In the genomic region with DNA sequence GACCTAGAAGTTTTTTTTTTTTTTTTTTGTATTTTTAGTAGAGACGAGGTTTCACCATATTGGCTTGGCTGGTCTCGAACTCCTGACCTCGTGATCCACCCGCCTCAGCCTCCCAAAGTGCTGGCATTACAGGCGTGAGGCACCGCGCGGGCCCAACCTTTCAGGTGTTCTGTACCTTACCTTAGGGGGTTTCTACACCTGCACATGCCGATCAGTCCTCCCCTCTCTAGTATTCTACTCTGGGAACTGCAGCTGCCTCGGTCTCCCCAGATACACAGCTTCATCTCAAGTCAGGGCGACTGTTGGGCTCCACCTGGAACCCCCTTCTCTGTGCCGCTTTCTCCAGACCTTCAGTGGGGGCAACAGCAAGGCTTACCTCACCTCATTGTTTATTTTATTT, we compare ENCODE assay signal across 20 cellular contexts.
DNase-seq lines count a peak whose midpoint lies in the region; ATAC-seq and TF ChIP-seq lines count a peak whose summit lies in the region.
"Had no signal": no experiment of that assay in that cellular context is flagged by ENCODE, and none has a peak within 500 bp of the region (broad histone marks: within the 10 kb centered on the region; RNA-seq: fewer than 3 reads in every experiment).

No MANE protein-coding gene starts in this region.

- CTCF ChIA-PET in RWPE1 (lab: Yijun Ruan, JAX), result interaction anchor here (0.6 kb wide), 1 partner anchor 163 kb away, joined by 5 read pairs; no protein-coding TSS in a partner anchor

- H3K4me1 Mint-ChIP-seq in CD14-positive monocyte, result no peaks in the 10 kb centered on the region
- no peaks in the 10 kb centered on the region for H3K4me1 Mint-ChIP-seq in T-helper 17 cell
- H3K4me1 Mint-ChIP-seq: B cell; CD4-positive, CD25-positive, alpha-beta regulatory T cell; CD8-positive, alpha-beta memory T cell had no signal

- TF ChIP-seq POLR2A in esophagus squamous epithelium (IDR thresholded peaks at IDR 0.05), result no peak
- TF ChIP-seq POLR2A in stomach (IDR thresholded peaks at IDR 0.05), result no peak

- POLR2A ChIA-PET in RWPE1 (lab: Yijun Ruan, JAX; ENCODE audit: low non-redundant PET), result no interaction called here

- H3K27me3 ChIP-seq in esophagus squamous epithelium (no peaks in the 10 kb centered on the region), psoas muscle (ENCODE audit: insufficient read depth in 3 of 3, low read length in 2 of 3) (no peaks in the 10 kb centered on the region), stomach (no peaks in the 10 kb centered on the region)
- H3K27me3 ChIP-seq: BLaER1 treated with 17β-estradiol and CSF1 and Interleukin-3, amounts not matched to agents 10 nM and 100 nM had no signal

- TF ChIP-seq EP300 in stomach (IDR thresholded peaks at IDR 0.05), result no peak

- no peak overlapping the region for H3K27ac Mint-ChIP-seq in CD14-positive monocyte
- H3K27ac Mint-ChIP-seq in T-helper 17 cell, result no peak overlapping the region
- H3K27ac Mint-ChIP-seq: B cell; CD8-positive, alpha-beta memory T cell; H9 had no signal

- peaks cover 3 to 5% (median 3%) of the 10 kb centered on the region in 3 donors for H3K27me3 Mint-ChIP-seq in CD14-positive monocyte (ENCODE audit: low read depth in 3 of 3)
- H3K27me3 Mint-ChIP-seq in T-helper 17 cell, result peaks cover 13% of the 10 kb centered on the region

- H3K36me3 Mint-ChIP-seq in CD14-positive monocyte, result no peaks in the 10 kb centered on the region
- H3K36me3 Mint-ChIP-seq in T-helper 17 cell (ENCODE audit: low read depth), result no peaks in the 10 kb centered on the region
- H3K36me3 Mint-ChIP-seq: CD4-positive, CD25-positive, alpha-beta regulatory T cell had no signal

- H3K9me3 ChIP-seq in esophagus squamous epithelium, result no peaks in the 10 kb centered on the region
- H3K9me3 ChIP-seq in psoas muscle, result no peaks in the 10 kb centered on the region
- no peaks in the 10 kb centered on the region for H3K9me3 ChIP-seq in stomach
- no peaks in the 10 kb centered on the region for H3K9me3 ChIP-seq in T-helper 17 cell (ENCODE audit: control insufficient read depth, low read length, poor library complexity, severe bottlenecking)

- no peak for ATAC-seq in psoas muscle
- ATAC-seq in T-helper 17 cell, result no peak
- ATAC-seq: GM12878, HepG2 had no signal

- no peaks in the 10 kb centered on the region for H3K36me3 ChIP-seq in esophagus squamous epithelium
- H3K36me3 ChIP-seq in psoas muscle (ENCODE audit: insufficient read depth in 1 of 2, low read depth in 1 of 2), result peaks cover 0 to 16% of the 10 kb centered on the region in 2 donors
- no peaks in the 10 kb centered on the region for H3K36me3 ChIP-seq in stomach
- H3K36me3 ChIP-seq: BLaER1 treated with 17β-estradiol and CSF1 and Interleukin-3, amounts not matched to agents 10 nM and 100 nM had no signal

- TF ChIP-seq CTCF in RWPE1 (conservative IDR thresholded peaks at IDR 0.05; ENCODE audit: low read depth) (no peak), esophagus squamous epithelium (IDR thresholded peaks at IDR 0.05) (no peak), psoas muscle (IDR thresholded peaks at IDR 0.05) (no peak), stomach (IDR thresholded peaks at IDR 0.05) (no peak), CD14-positive monocyte (IDR thresholded peaks at IDR 0.05) (no peak)

- DNase-seq in RWPE1 (ENCODE audit: low spot score), result no peak
- no peak for DNase-seq in esophagus squamous epithelium (lab: John Stamatoyannopoulos, UW)
- no peak for DNase-seq in psoas muscle
- DNase-seq in stomach, result peak; percentile 9
- DNase-seq in cerebellum (ENCODE audit: low spot score), result no peak
- DNase-seq in CD14-positive monocyte (ENCODE audit: low spot score), result no peak
- DNase-seq in T-helper 17 cell, result no peak
- DNase-seq in kidney glomerular epithelial cell (lab: John Stamatoyannopoulos, UW), result no peak
- DNase-seq: 8988T; CD4-positive, CD25-positive, alpha-beta regulatory T cell; CD8-positive, alpha-beta memory T cell; COR-L47; DMS 273 treated with DMSO at 0.1 percent for 48 hours; DND-41; EL; H9 had no signal

- WGBS in esophagus squamous epithelium, 2 donors, result 82 to 91% methylated on average over 12 of the region's 12 CpGs
- 90 to 96% (median 95%) methylated on average over 12 of the region's 12 CpGs for WGBS in psoas muscle, 3 donors
- 94 to 98% (median 95%) methylated on average over 12 of the region's 12 CpGs for WGBS in stomach, 5 donors

- intact Hi-C loops in esophagus squamous epithelium (cut with DNase I) (no loop called here), psoas muscle (cut with DNase I) (no loop called here), stomach (cut with DNase I; ENCODE audit: low total_unique reads) (no loop called here), CD14-positive monocyte (cut with micrococcal nuclease) (no loop called here)

- H3K27ac ChIP-seq in RWPE1, result peak overlapping the region; percentile 95
- H3K27ac ChIP-seq in esophagus squamous epithelium, result peak overlapping the region; percentile 78 to 87 (median 83)
- peak overlapping the region; percentile 85 for H3K27ac ChIP-seq in psoas muscle
- peak overlapping the region in 1 of 5 donors; percentile 18 for H3K27ac ChIP-seq in stomach
- H3K27ac ChIP-seq: BLaER1 treated with 17β-estradiol and CSF1 and Interleukin-3, amounts not matched to agents 10 nM and 100 nM had no signal

- peaks cover 15 to 52% (median 21%) of the 10 kb centered on the region in 3 donors for H3K4me1 ChIP-seq in esophagus squamous epithelium
- peaks cover 40% of the 10 kb centered on the region for H3K4me1 ChIP-seq in psoas muscle
- peaks cover 0 to 18% (median 9%) of the 10 kb centered on the region in 4 donors for H3K4me1 ChIP-seq in stomach

- no peak overlapping the region for H3K4me3 ChIP-seq in esophagus squamous epithelium
- no peak overlapping the region for H3K4me3 ChIP-seq in psoas muscle
- no peak overlapping the region for H3K4me3 ChIP-seq in stomach
- H3K4me3 ChIP-seq: BLaER1 treated with 17β-estradiol and CSF1 and Interleukin-3, amounts not matched to agents 10 nM and 100 nM; GM12878 had no signal

- no peak overlapping the region for H3K4me3 Mint-ChIP-seq in CD14-positive monocyte
- no peak overlapping the region for H3K4me3 Mint-ChIP-seq in T-helper 17 cell
- H3K4me3 Mint-ChIP-seq: B cell; CD4-positive, CD25-positive, alpha-beta regulatory T cell; CD8-positive, alpha-beta memory T cell; H9 had no signal

- peaks cover 0 to 14% (median 9%) of the 10 kb centered on the region in 7 donors for H3K9me3 Mint-ChIP-seq in CD14-positive monocyte
